In the genomic region with DNA sequence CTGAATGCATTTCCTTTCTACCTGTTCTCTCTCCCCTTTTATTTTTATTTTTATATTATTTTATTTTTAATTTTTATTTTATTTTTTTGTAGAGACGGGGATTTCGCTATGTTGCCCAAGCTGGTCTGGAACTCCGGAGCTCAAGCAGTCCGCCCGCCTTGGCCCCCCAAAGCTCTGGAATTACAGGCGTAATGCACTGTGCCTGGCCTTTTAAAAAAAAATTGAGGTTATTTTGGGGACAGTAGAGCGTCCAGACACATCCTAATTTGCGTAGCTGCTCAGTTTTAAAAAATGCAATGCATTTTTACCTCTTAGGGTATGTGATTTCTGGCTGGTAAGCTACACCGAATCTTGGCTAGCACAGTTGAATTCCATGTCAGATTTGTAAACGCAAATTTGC, we compare ENCODE assay signal across 12 cellular contexts. TPM values are rescaled to one million over a fixed set of nuclear protein-coding genes. Genes with fewer than 3 reads are reported as not detected.
A peak's percentile ranks its signal among the peaks of the same experiment; 100 is the strongest.
DNase-seq lines count a peak whose midpoint lies in the region; ATAC-seq and TF ChIP-seq lines count a peak whose summit lies in the region.
"Not testable (repeated sequence)": the region's sequence is repeated elsewhere in the genome, so short reads cannot be mapped to it uniquely, and the experiment has no call there.
"Had no signal": no experiment of that assay in that cellular context is flagged by ENCODE, and none has a peak within 500 bp of the region (broad histone marks: within the 10 kb centered on the region; RNA-seq: fewer than 3 reads in every experiment).

No MANE protein-coding gene starts in this region.

- peak overlapping the region; percentile 49 for H3K4me3 Mint-ChIP-seq in activated naive CD8-positive, alpha-beta T cell treated with anti-CD3 and anti-CD28 coated beads, Interleukin-2, amount 10 ng/mL, durations not matched to agents 7 days and 5 days
- peak overlapping the region; percentile 44 for H3K4me3 Mint-ChIP-seq in stimulated activated naive CD8-positive, alpha-beta T cell treated with anti-CD3 and anti-CD28 coated beads, Interleukin-15, amount 100 ng/mL, for 72 hours

- H3K36me3 ChIP-seq in BE2C; SU-DHL-6 (ENCODE audit: low read length); neutrophil: not testable (repeated sequence)

- H3K36me3 Mint-ChIP-seq in activated naive CD8-positive, alpha-beta T cell treated with anti-CD3 and anti-CD28 coated beads, Interleukin-2, amount 10 ng/mL, durations not matched to agents 7 days and 5 days = not testable (repeated sequence)

- DNase-seq in BE2C; activated naive CD8-positive, alpha-beta T cell treated with anti-CD3 and anti-CD28 coated beads, Interleukin-2, amount 10 ng/mL, durations not matched to agents 7 days and 5 days; epithelial cell of proximal tubule (ENCODE audit: low read depth): not testable (repeated sequence)
- DNase-seq in HT1080 (ENCODE audit: low read depth) = peak; percentile 0
- DNase-seq in stimulated activated naive CD8-positive, alpha-beta T cell treated with anti-CD3 and anti-CD28 coated beads, Interleukin-15, amount 100 ng/mL, for 72 hours = peak in 1 of 2 donors; percentile 14

- H3K9ac ChIP-seq in SU-DHL-6 (ENCODE audit: low read length) = peak overlapping the region; percentile 68

- not testable (repeated sequence) for H4K20me1 ChIP-seq in SU-DHL-6 (ENCODE audit: low read depth, low read length)

- H3K27ac ChIP-seq in SU-DHL-6 (ENCODE audit: low read depth, low read length) = peak overlapping the region; percentile 57; the same call in 1 of the 2 replicates
- H3K27ac ChIP-seq in neutrophil = peak overlapping the region; percentile 57

- H3K4me3 ChIP-seq in BE2C (ENCODE audit: low read depth, low read length) = peak overlapping the region; percentile 38; the same call in 1 of the 2 replicates
- peak overlapping the region; percentile 65 for H3K4me3 ChIP-seq in SU-DHL-6 (ENCODE audit: insufficient read depth, low read length, poor library complexity, severe bottlenecking)
- peak overlapping the region; percentile 46 for H3K4me3 ChIP-seq in epithelial cell of proximal tubule (ENCODE audit: low read depth, low read length)
- peak overlapping the region; percentile 36; the same call in 1 of the 2 replicates for H3K4me3 ChIP-seq in iPS-18c (ENCODE audit: insufficient read depth, low read depth, low read length)
- H3K4me3 ChIP-seq in neutrophil (ENCODE audit: low read depth in 1 of 2, low read length in 1 of 2) = peak overlapping the region in 1 of 2 experiments; percentile 89

- H3K9me3 ChIP-seq in BE2C; SU-DHL-6 (ENCODE audit: insufficient read depth, low read length); iPS-18c (ENCODE audit: control insufficient read depth, insufficient read depth, low read length); neutrophil: not testable (repeated sequence)

- H3K4me2 ChIP-seq in SU-DHL-6 (ENCODE audit: low read depth, low read length, poor library complexity, severe bottlenecking) = peak overlapping the region; percentile 87

- POLR2A ChIA-PET in activated naive CD8-positive, alpha-beta T cell treated with anti-CD3 and anti-CD28 coated beads, Interleukin-2, amount 10 ng/mL, durations not matched to agents 7 days and 5 days (lab: Charles Lee) = not testable (repeated sequence)

- H3K9me3 Mint-ChIP-seq in activated naive CD8-positive, alpha-beta T cell treated with anti-CD3 and anti-CD28 coated beads, Interleukin-2, amount 10 ng/mL, durations not matched to agents 7 days and 5 days; stimulated activated naive CD8-positive, alpha-beta T cell treated with anti-CD3 and anti-CD28 coated beads, Interleukin-15, amount 100 ng/mL, for 72 hours: not testable (repeated sequence)

- H3F3A ChIP-seq in SU-DHL-6 (ENCODE audit: insufficient read depth) = not testable (repeated sequence)

- H3K27ac Mint-ChIP-seq in activated naive CD8-positive, alpha-beta T cell treated with anti-CD3 and anti-CD28 coated beads, Interleukin-2, amount 10 ng/mL, durations not matched to agents 7 days and 5 days; stimulated activated naive CD8-positive, alpha-beta T cell treated with anti-CD3 and anti-CD28 coated beads, Interleukin-15, amount 100 ng/mL, for 72 hours: not testable (repeated sequence)

- not testable (repeated sequence) for H3K4me1 Mint-ChIP-seq in activated naive CD8-positive, alpha-beta T cell treated with anti-CD3 and anti-CD28 coated beads, Interleukin-2, amount 10 ng/mL, durations not matched to agents 7 days and 5 days
- peaks cover 12% of the 10 kb centered on the region for H3K4me1 Mint-ChIP-seq in stimulated activated naive CD8-positive, alpha-beta T cell treated with anti-CD3 and anti-CD28 coated beads, Interleukin-15, amount 100 ng/mL, for 72 hours

- not testable (repeated sequence) for ATAC-seq in activated naive CD8-positive, alpha-beta T cell treated with anti-CD3 and anti-CD28 coated beads, Interleukin-2, amount 10 ng/mL, durations not matched to agents 7 days and 5 days (ENCODE audit: low read depth); stimulated activated naive CD8-positive, alpha-beta T cell treated with anti-CD3 and anti-CD28 coated beads, Interleukin-15, amount 100 ng/mL, for 72 hours

- not testable (repeated sequence) for H2AFZ ChIP-seq in SU-DHL-6 (ENCODE audit: low read depth, low read length, severe bottlenecking)

- TF ChIP-seq CTCF in BE2C (IDR thresholded peaks at IDR 0.05; ENCODE audit: low read depth, low read length); SU-DHL-6 (IDR thresholded peaks at IDR 0.05; ENCODE audit: insufficient read depth, low read length, poor library complexity, severe bottlenecking); epithelial cell of proximal tubule (conservative IDR thresholded peaks at IDR 0.05; ENCODE audit: low read depth, low read length); neutrophil (IDR thresholded peaks at IDR 0.05): not testable (repeated sequence)

- not testable (repeated sequence) for H3K9me2 ChIP-seq in SU-DHL-6 (replicated peaks; ENCODE audit: insufficient read depth, low read length)

- not testable (repeated sequence) for H3K27me3 Mint-ChIP-seq in activated naive CD8-positive, alpha-beta T cell treated with anti-CD3 and anti-CD28 coated beads, Interleukin-2, amount 10 ng/mL, durations not matched to agents 7 days and 5 days; stimulated activated naive CD8-positive, alpha-beta T cell treated with anti-CD3 and anti-CD28 coated beads, Interleukin-15, amount 100 ng/mL, for 72 hours

- not testable (repeated sequence) for H3K4me1 ChIP-seq in BE2C
- peaks cover 9 to 11% of the 10 kb centered on the region in 2 experiments for H3K4me1 ChIP-seq in neutrophil (ENCODE audit: control insufficient read depth in 1 of 2, insufficient read depth in 1 of 2, low read depth in 1 of 2, low read length in 1 of 2)

- not testable (repeated sequence) for H3K27me3 ChIP-seq in BE2C; SU-DHL-6 (ENCODE audit: low read length); neutrophil

- not testable (repeated sequence) for H3K79me2 ChIP-seq in SU-DHL-6 (ENCODE audit: insufficient read depth, low read length)

RNA-seq across cellular contexts. Expression of a gene that starts 23.1 kb away (rescaled TPM):
- polyA plus RNA-seq in BE2C (2012; ENCODE audit: insufficient read depth, insufficient read length, low read depth) = not detected
- total RNA-seq in HT1080 (2014; rRNA removed; shearing (Covaris generic)) = not detected in 2 replicates
- polyA plus RNA-seq in HT1080 (2015; cell fraction: cytosol; rRNA removed) = not detected in 2 replicates
- not detected in 2 replicates for polyA plus RNA-seq in HT1080 (2015; cell fraction: nucleus; rRNA removed)
- not detected for total RNA-seq in activated naive CD8-positive, alpha-beta T cell treated with anti-CD3 and anti-CD28 coated beads, Interleukin-2, amount 10 ng/mL, durations not matched to agents 7 days and 5 days
- not detected in 2 replicates for total RNA-seq in epithelial cell of proximal tubule
- total RNA-seq: activated T-helper 17 cell treated with anti-CD3 and anti-CD28 coated beads, Interleukin-2, amount 50 U/mL, for 72 hours; Daoy; lung microvascular endothelial cell; renal cortical epithelial cell had no signal

RNA-seq across cellular contexts. Expression of a gene that starts 37.2 kb away (rescaled TPM):
- 0.93 TPM for polyA plus RNA-seq in BE2C (2012; ENCODE audit: insufficient read depth, insufficient read length, low read depth)
- total RNA-seq in HT1080 (2014; rRNA removed; shearing (Covaris generic)) = not detected in 2 replicates
- polyA plus RNA-seq in HT1080 (2015; cell fraction: cytosol; rRNA removed) = not detected in 2 replicates
- 0.54 TPM in 1 of 2 replicates, not detected in the other for polyA plus RNA-seq in HT1080 (2015; cell fraction: nucleus; rRNA removed)
- total RNA-seq in activated naive CD8-positive, alpha-beta T cell treated with anti-CD3 and anti-CD28 coated beads, Interleukin-2, amount 10 ng/mL, durations not matched to agents 7 days and 5 days = 1 to 10 TPM; 1.6 to 2.5 TPM
- total RNA-seq in epithelial cell of proximal tubule = not detected in 2 replicates
- total RNA-seq: Daoy had no signal

RNA-seq across cellular contexts. Expression of a gene that starts 51.2 kb away (rescaled TPM):
- polyA plus RNA-seq in BE2C (2012; ENCODE audit: insufficient read depth, insufficient read length, low read depth) = not detected
- total RNA-seq in HT1080 (2014; rRNA removed; shearing (Covaris generic)) = not detected in 2 replicates
- polyA plus RNA-seq in HT1080 (2015; cell fraction: cytosol; rRNA removed) = not detected in 2 replicates
- not detected in 2 replicates for polyA plus RNA-seq in HT1080 (2015; cell fraction: nucleus; rRNA removed)
- total RNA-seq in activated naive CD8-positive, alpha-beta T cell treated with anti-CD3 and anti-CD28 coated beads, Interleukin-2, amount 10 ng/mL, durations not matched to agents 7 days and 5 days = not detected
- not detected in 2 replicates for total RNA-seq in epithelial cell of proximal tubule
- total RNA-seq: activated T-helper 17 cell treated with anti-CD3 and anti-CD28 coated beads, Interleukin-2, amount 50 U/mL, for 72 hours; Daoy; lung microvascular endothelial cell; renal cortical epithelial cell had no signal
